Comparison of ENCODE assay signal across 9 cellular contexts in the genomic region with DNA sequence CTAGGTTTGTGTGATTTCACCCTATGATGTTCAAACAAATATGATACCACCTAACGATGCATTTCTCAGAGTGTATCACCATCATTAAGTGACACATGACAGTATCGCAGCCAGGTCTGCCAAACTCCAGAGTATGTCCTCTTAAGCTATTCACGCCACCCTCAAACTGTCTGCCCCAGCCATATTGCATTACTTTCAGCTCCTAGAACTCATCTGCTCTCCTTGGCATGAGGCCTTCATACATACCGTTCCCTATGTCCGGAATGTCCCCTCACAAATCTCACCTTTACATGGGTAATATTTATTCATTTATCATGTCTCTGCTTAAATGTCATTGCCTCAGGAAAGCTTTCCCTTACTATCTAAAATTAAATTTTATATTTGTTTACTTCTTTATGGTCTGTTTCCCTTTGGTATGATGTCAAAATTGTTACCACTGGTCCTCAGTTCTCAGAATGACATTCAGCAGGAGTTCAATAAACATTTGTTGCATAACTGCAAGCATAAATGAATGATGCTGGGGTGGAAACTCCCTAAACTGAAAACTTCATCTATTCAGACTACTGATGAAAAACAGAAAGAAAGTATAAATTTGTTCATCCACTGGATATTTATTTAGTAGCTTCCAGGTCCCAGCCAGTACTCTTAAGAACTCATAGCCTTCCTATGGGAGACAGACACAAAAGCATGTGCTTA. TPM values are rescaled to one million over a fixed set of nuclear protein-coding genes. Genes with fewer than 3 reads are reported as not detected.
DNase-seq lines count a peak whose midpoint lies in the region; ATAC-seq and TF ChIP-seq lines count a peak whose summit lies in the region.
"Had no signal": no experiment of that assay in that cellular context is flagged by ENCODE, and none has a peak within 500 bp of the region (broad histone marks: within the 10 kb centered on the region; RNA-seq: fewer than 3 reads in every experiment).

No MANE protein-coding gene starts in this region.

- no peaks in the 10 kb centered on the region for H3K9me3 ChIP-seq in skeletal muscle tissue (ENCODE audit: control insufficient read depth in 3 of 3, low read length in 3 of 3)

- POLR2A ChIA-PET in activated B cell treated with CpG ODN at 0.5 μM for 24 hours (lab: Charles Lee): no interaction called here

- no peaks in the 10 kb centered on the region for H3K27me3 ChIP-seq in skeletal muscle tissue (ENCODE audit: control insufficient read depth in 3 of 3, insufficient read depth in 3 of 3, low read length in 3 of 3)

- H3K27me3 Mint-ChIP-seq in activated CD4-positive, alpha-beta T cell treated with anti-CD3 and anti-CD28 coated beads, Interleukin-2, amount 10 ng/mL, durations not matched to agents 24 days and 14 days: no peaks in the 10 kb centered on the region
- no peaks in the 10 kb centered on the region for H3K27me3 Mint-ChIP-seq in activated B cell treated with CpG ODN at 0.5 μM for 24 hours

- CTCF ChIA-PET in activated B cell treated with CpG ODN at 0.5 μM for 24 hours (lab: Charles Lee): interaction anchor here (1.6 kb wide), 1 partner anchor 18 kb away, joined by 5 read pairs; no protein-coding TSS in a partner anchor

- peak overlapping the region; percentile 71 to 96 (median 86) for H3K9ac ChIP-seq in skeletal muscle tissue (ENCODE audit: low read depth in 1 of 3, low read length in 3 of 3)

- H3K4me3 Mint-ChIP-seq in activated CD4-positive, alpha-beta T cell treated with anti-CD3 and anti-CD28 coated beads, Interleukin-2, amount 10 ng/mL, durations not matched to agents 24 days and 14 days: peak overlapping the region; percentile 36
- H3K4me3 Mint-ChIP-seq in activated B cell treated with CpG ODN at 0.5 μM for 24 hours: peak overlapping the region; percentile 38

- H3K4me1 Mint-ChIP-seq in activated CD4-positive, alpha-beta T cell treated with anti-CD3 and anti-CD28 coated beads, Interleukin-2, amount 10 ng/mL, durations not matched to agents 24 days and 14 days: peaks cover 43% of the 10 kb centered on the region
- H3K4me1 Mint-ChIP-seq in activated B cell treated with CpG ODN at 0.5 μM for 24 hours: peaks cover 55% of the 10 kb centered on the region

- H3K4me3 ChIP-seq in fibroblast of villous mesenchyme (ENCODE audit: low read depth, low read length): no peak overlapping the region
- H3K4me3 ChIP-seq in skeletal muscle tissue (ENCODE audit: low read length in 3 of 3): peak overlapping the region; percentile 80 to 98 (median 95)

- ATAC-seq in activated B cell treated with CpG ODN at 0.5 μM for 24 hours (ENCODE audit: low read depth): no peak
- ATAC-seq in GM19395 (IDR thresholded peaks at IDR 0.05; ENCODE audit: unreplicated experiment): no peak

- H3K9me3 Mint-ChIP-seq in activated CD4-positive, alpha-beta T cell treated with anti-CD3 and anti-CD28 coated beads, Interleukin-2, amount 10 ng/mL, durations not matched to agents 24 days and 14 days: no peaks in the 10 kb centered on the region
- H3K9me3 Mint-ChIP-seq in activated B cell treated with CpG ODN at 0.5 μM for 24 hours: no peaks in the 10 kb centered on the region

- peaks cover 2% of the 10 kb centered on the region for H3K36me3 Mint-ChIP-seq in activated CD4-positive, alpha-beta T cell treated with anti-CD3 and anti-CD28 coated beads, Interleukin-2, amount 10 ng/mL, durations not matched to agents 24 days and 14 days (ENCODE audit: low read depth)
- H3K36me3 Mint-ChIP-seq in activated B cell treated with CpG ODN at 0.5 μM for 24 hours (ENCODE audit: low read depth): peaks cover 10% of the 10 kb centered on the region

- no peak overlapping the region for H3K27ac Mint-ChIP-seq in activated CD4-positive, alpha-beta T cell treated with anti-CD3 and anti-CD28 coated beads, Interleukin-2, amount 10 ng/mL, durations not matched to agents 24 days and 14 days
- no peak overlapping the region for H3K27ac Mint-ChIP-seq in activated B cell treated with CpG ODN at 0.5 μM for 24 hours

- intact Hi-C loops in activated CD4-positive, alpha-beta T cell treated with anti-CD3 and anti-CD28 coated beads, Interleukin-2, amount 10 ng/mL, durations not matched to agents 24 days and 14 days (cut with micrococcal nuclease): loop anchor here (10.0 kb wide), 1 partner anchor 1137 kb away; a partner anchor contains a TSS
- intact Hi-C loops in activated B cell treated with CpG ODN at 0.5 μM for 24 hours (cut with micrococcal nuclease): loop anchor here (10.0 kb wide), 2 partner anchors 797 to 1017 kb away; a partner anchor contains a TSS

- no peak for TF ChIP-seq CTCF in activated B cell treated with CpG ODN at 0.5 μM for 24 hours (IDR thresholded peaks at IDR 0.05)
- TF ChIP-seq CTCF in fibroblast of villous mesenchyme (IDR thresholded peaks at IDR 0.05; ENCODE audit: insufficient read depth, low read depth, low read length): no peak

- DNase-seq in activated CD4-positive, alpha-beta T cell treated with anti-CD3 and anti-CD28 coated beads, Interleukin-2, amount 10 ng/mL, durations not matched to agents 24 days and 14 days: no peak
- no peak for DNase-seq in activated CD4-positive, alpha-beta T cell treated with anti-CD3 and anti-CD28 coated beads, Interleukin-2, amount 50 U/mL, for 4 hours
- DNase-seq in activated B cell treated with CpG ODN at 0.5 μM for 24 hours (no peak), fibroblast of villous mesenchyme (ENCODE audit: low read depth) (peak; percentile 63), NCI-H128 (lab: John Stamatoyannopoulos, UW; ENCODE audit: unreplicated experiment) (no peak), putamen (ENCODE audit: low spot score) (no peak)

- H3K27ac ChIP-seq in skeletal muscle tissue (ENCODE audit: low read depth, low read length): peak overlapping the region; percentile 97
- H3K27ac ChIP-seq: VCaP had no signal

- H3K36me3 ChIP-seq in skeletal muscle tissue (ENCODE audit: control insufficient read depth in 3 of 3, insufficient read depth in 3 of 3, low read length in 3 of 3): no peaks in the 10 kb centered on the region

- H3K4me1 ChIP-seq in skeletal muscle tissue (ENCODE audit: control insufficient read depth in 3 of 3, insufficient read depth in 3 of 3, low read length in 3 of 3): peaks cover 24 to 41% (median 31%) of the 10 kb centered on the region in 3 donors

RNA-seq across cellular contexts. Expression of a gene that starts 3.2 kb away (rescaled TPM):
- 9.3 and 11.5 TPM in 2 replicates for total RNA-seq in activated CD4-positive, alpha-beta T cell treated with anti-CD3 and anti-CD28 coated beads, Interleukin-2, amount 10 ng/mL, durations not matched to agents 24 days and 14 days
- total RNA-seq in activated B cell treated with CpG ODN at 0.5 μM for 24 hours (6.5 and 9.1 TPM in 2 replicates), fibroblast of villous mesenchyme (12.6 and 29.4 TPM in 2 replicates), skeletal muscle tissue (68.4 TPM)

RNA-seq across cellular contexts. Expression of a gene that starts 3.8 kb away (rescaled TPM):
- 14.2 and 15.3 TPM in 2 replicates for total RNA-seq in activated CD4-positive, alpha-beta T cell treated with anti-CD3 and anti-CD28 coated beads, Interleukin-2, amount 10 ng/mL, durations not matched to agents 24 days and 14 days
- total RNA-seq in activated B cell treated with CpG ODN at 0.5 μM for 24 hours (4.7 and 6.1 TPM in 2 replicates), fibroblast of villous mesenchyme (29.0 and 43.6 TPM in 2 replicates), skeletal muscle tissue (20.4 TPM)
